In the genomic region with DNA sequence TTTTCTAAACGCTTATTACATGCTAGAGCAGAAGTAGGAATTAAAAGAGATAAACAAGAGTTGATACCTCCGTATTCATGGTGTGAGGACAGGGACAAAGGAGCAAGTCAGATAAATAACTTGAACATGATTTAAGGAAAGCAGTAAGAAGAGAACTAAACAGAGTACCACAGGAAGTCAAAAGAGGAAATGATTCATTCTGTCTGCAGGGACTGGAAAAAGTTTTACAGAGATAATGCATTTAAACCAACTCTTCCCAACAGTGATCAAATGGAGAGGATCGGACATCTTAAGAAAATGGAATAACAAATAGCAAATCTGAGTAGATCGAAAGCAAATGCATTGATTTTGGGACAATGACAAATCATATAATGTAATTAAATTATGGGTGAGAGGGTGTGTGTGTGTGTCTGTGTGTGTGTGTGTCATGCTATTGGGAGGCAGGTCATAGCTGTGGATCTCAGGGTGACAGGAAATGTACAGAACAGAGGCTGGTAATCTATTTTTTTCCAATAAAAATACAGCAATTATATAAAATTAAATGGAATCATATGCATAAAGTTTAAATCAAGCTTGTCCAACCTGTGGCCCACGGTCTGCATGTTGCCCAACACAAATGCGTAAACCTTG, we compare ENCODE assay signal across 14 cellular contexts.
DNase-seq lines count a peak whose midpoint lies in the region; ATAC-seq and TF ChIP-seq lines count a peak whose summit lies in the region.
"Had no signal": no experiment of that assay in that cellular context is flagged by ENCODE, and none has a peak within 500 bp of the region (broad histone marks: within the 10 kb centered on the region; RNA-seq: fewer than 3 reads in every experiment).

No MANE protein-coding gene starts in this region.

- H3K4me1 ChIP-seq in OCI-LY3 (ENCODE audit: low read length): peaks cover 10% of the 10 kb centered on the region
- H3K4me1 ChIP-seq: colonic mucosa, tibial artery had no signal

- H3K9ac ChIP-seq in OCI-LY3 (ENCODE audit: low read length): no peak overlapping the region

- H3K4me3 Mint-ChIP-seq in activated naive CD8-positive, alpha-beta T cell treated with anti-CD3 and anti-CD28 coated beads for 36 hours: no peak overlapping the region
- H3K4me3 Mint-ChIP-seq: activated T-cell treated with anti-CD3 and anti-CD28 coated beads, Interleukin-2, amount 50 U/mL, for 72 hours; naive B cell had no signal

- DNase-seq in glomerular visceral epithelial cell (ENCODE audit: extremely low spot score) (peak; percentile 8), LoVo (ENCODE audit: low spot score) (no peak), hypothalamus (lab: John Stamatoyannopoulos, UW) (no peak)
- DNase-seq in activated naive CD8-positive, alpha-beta T cell treated with anti-CD3 and anti-CD28 coated beads for 36 hours: no peak
- DNase-seq: activated T-cell treated with anti-CD3 and anti-CD28 coated beads, Interleukin-2, amount 50 U/mL, for 72 hours; colonic mucosa; naive B cell; NCI-H2171 treated with DMSO at 0.1 percent for 48 hours; stimulated activated CD4-positive, alpha-beta T cell treated with anti-CD3 and anti-CD28 coated beads, Interleukin-2, amount 100 ng/mL, for 24 hours; tibial artery had no signal

- no peak overlapping the region for H2AFZ ChIP-seq in OCI-LY3 (ENCODE audit: low read depth, low read length)

- TF ChIP-seq CTCF in OCI-LY3 (IDR thresholded peaks at IDR 0.05; ENCODE audit: low read depth, low read length): no peak

- peak overlapping the region; percentile 24 for H3K4me2 ChIP-seq in OCI-LY3 (ENCODE audit: low read length)

- ATAC-seq in GM18861 (IDR thresholded peaks at IDR 0.05; ENCODE audit: unreplicated experiment): peak; percentile 96
- peak; percentile 56 for ATAC-seq in HG02885 (IDR thresholded peaks at IDR 0.05; ENCODE audit: poor library complexity, unreplicated experiment)
- ATAC-seq in GM19328 (IDR thresholded peaks at IDR 0.05; ENCODE audit: unreplicated experiment): no peak
- ATAC-seq: activated T-cell treated with anti-CD3 and anti-CD28 coated beads, Interleukin-2, amount 50 U/mL, for 72 hours had no signal

- H3K27me3 ChIP-seq in OCI-LY3 (ENCODE audit: low read depth, low read length): no peaks in the 10 kb centered on the region; the same call in 1 of the 2 replicates
- H3K27me3 ChIP-seq: colonic mucosa, tibial artery had no signal

- H3K9me3 Mint-ChIP-seq in activated naive CD8-positive, alpha-beta T cell treated with anti-CD3 and anti-CD28 coated beads for 36 hours: no peaks in the 10 kb centered on the region
- H3K9me3 Mint-ChIP-seq: naive B cell had no signal

- no peak overlapping the region for H3K4me3 ChIP-seq in OCI-LY3 (ENCODE audit: low read length)
- H3K4me3 ChIP-seq: colonic mucosa, tibial artery had no signal

- H4K20me1 ChIP-seq in OCI-LY3 (ENCODE audit: insufficient read depth, low read length): no peaks in the 10 kb centered on the region

- H3K36me3 ChIP-seq in OCI-LY3 (replicated peaks; ENCODE audit: low read depth, low read length): no peaks in the 10 kb centered on the region
- H3K36me3 ChIP-seq: colonic mucosa, tibial artery had no signal

- H3K9me3 ChIP-seq in OCI-LY3 (ENCODE audit: insufficient read depth, low read length): no peaks in the 10 kb centered on the region
- H3K9me3 ChIP-seq: colonic mucosa, tibial artery had no signal

- no peak overlapping the region for H3K27ac Mint-ChIP-seq in activated naive CD8-positive, alpha-beta T cell treated with anti-CD3 and anti-CD28 coated beads for 36 hours
- H3K27ac Mint-ChIP-seq: activated T-cell treated with anti-CD3 and anti-CD28 coated beads, Interleukin-2, amount 50 U/mL, for 72 hours; naive B cell had no signal

- no peak overlapping the region for H3K27ac ChIP-seq in OCI-LY3 (ENCODE audit: low read length)
- H3K27ac ChIP-seq: colonic mucosa, tibial artery had no signal

- no peaks in the 10 kb centered on the region for H3K27me3 Mint-ChIP-seq in activated naive CD8-positive, alpha-beta T cell treated with anti-CD3 and anti-CD28 coated beads for 36 hours

- H3K79me2 ChIP-seq in OCI-LY3 (ENCODE audit: low read length): no peaks in the 10 kb centered on the region

- H3K36me3 Mint-ChIP-seq in activated naive CD8-positive, alpha-beta T cell treated with anti-CD3 and anti-CD28 coated beads for 36 hours: no peaks in the 10 kb centered on the region
- H3K36me3 Mint-ChIP-seq: naive B cell had no signal

- no peaks in the 10 kb centered on the region for H3K4me1 Mint-ChIP-seq in activated naive CD8-positive, alpha-beta T cell treated with anti-CD3 and anti-CD28 coated beads for 36 hours
